In genomic region chr7:9391984-9392383, GRCh38 we compare ENCODE assay signal across 21 cellular contexts.
DNase-seq lines count a peak whose midpoint lies in the region; ATAC-seq and TF ChIP-seq lines count a peak whose summit lies in the region.
"Had no signal": no experiment of that assay in that cellular context is flagged by ENCODE, and none has a peak within 500 bp of the region (broad histone marks: within the 10 kb centered on the region; RNA-seq: fewer than 3 reads in every experiment).

No MANE protein-coding gene starts in this region.

- POLR2A ChIA-PET in HEK293 (lab: Yijun Ruan, JAX): no interaction called here
- POLR2A ChIA-PET in CD4-positive, alpha-beta memory T cell (lab: Charles Lee; ENCODE audit: partially characterized antibody): no interaction called here

- no peak overlapping the region for H3K4me3 Mint-ChIP-seq in CD4-positive, alpha-beta memory T cell
- H3K4me3 Mint-ChIP-seq: B cell; CD4-positive, alpha-beta T cell; CD8-positive, alpha-beta memory T cell had no signal

- intact Hi-C loops in CD4-positive, alpha-beta memory T cell (cut with micrococcal nuclease): no loop called here

- H3K4me3 ChIP-seq in HEK293 (ENCODE audit: low read depth, low read length) (no peak overlapping the region), rectal smooth muscle tissue (ENCODE audit: low read length) (no peak overlapping the region)
- no peak overlapping the region for H3K4me3 ChIP-seq in CD4-positive, alpha-beta memory T cell (ENCODE audit: low read length in 2 of 2)
- H3K4me3 ChIP-seq: BLaER1 treated with 17β-estradiol and CSF1 and Interleukin-3, amounts not matched to agents 10 nM and 100 nM; GM12878 had no signal

- no peaks in the 10 kb centered on the region for H3K36me3 ChIP-seq in HEK293 (ENCODE audit: control insufficient read depth in 2 of 2, insufficient read depth in 1 of 2, low read length in 2 of 2)
- no peaks in the 10 kb centered on the region for H3K36me3 ChIP-seq in rectal smooth muscle tissue (ENCODE audit: control insufficient read depth, insufficient read depth, low read length)
- H3K36me3 ChIP-seq in CD4-positive, alpha-beta memory T cell (ENCODE audit: insufficient read depth, low read length): no peaks in the 10 kb centered on the region
- H3K36me3 ChIP-seq: BLaER1 treated with 17β-estradiol and CSF1 and Interleukin-3, amounts not matched to agents 10 nM and 100 nM had no signal

- no peak overlapping the region for H3K27ac Mint-ChIP-seq in CD4-positive, alpha-beta memory T cell
- H3K27ac Mint-ChIP-seq: B cell; CD4-positive, alpha-beta T cell; CD8-positive, alpha-beta memory T cell had no signal

- H3K27me3 ChIP-seq in rectal smooth muscle tissue (ENCODE audit: control insufficient read depth, insufficient read depth, low read length): no peaks in the 10 kb centered on the region
- no peaks in the 10 kb centered on the region for H3K27me3 ChIP-seq in CD4-positive, alpha-beta memory T cell (ENCODE audit: insufficient read depth, low read length)
- H3K27me3 ChIP-seq: BLaER1 treated with 17β-estradiol and CSF1 and Interleukin-3, amounts not matched to agents 10 nM and 100 nM had no signal

- no peaks in the 10 kb centered on the region for H3K4me1 Mint-ChIP-seq in CD4-positive, alpha-beta memory T cell
- H3K4me1 Mint-ChIP-seq: B cell; CD8-positive, alpha-beta memory T cell had no signal

- DNase-seq in OCI-M1 (lab: John Stamatoyannopoulos, UW): no peak
- no peak for DNase-seq in CD4-positive, alpha-beta memory T cell
- DNase-seq: 8988T; AML-193; CD4-positive, alpha-beta T cell; CD8-positive, alpha-beta memory T cell; COR-L47; DMS 273 treated with DMSO at 0.1 percent for 48 hours; DMS153; DMS53; DMS79; DND-41; EL; GDM1 had no signal

- peaks cover 2 to 27% (median 14%) of the 10 kb centered on the region in 8 donors for H3K9me3 Mint-ChIP-seq in CD4-positive, alpha-beta memory T cell

- H3K36me3 Mint-ChIP-seq in CD4-positive, alpha-beta memory T cell: no peaks in the 10 kb centered on the region
- H3K36me3 Mint-ChIP-seq: CD8-positive, alpha-beta memory T cell had no signal

- H3K9ac ChIP-seq in rectal smooth muscle tissue (ENCODE audit: low read length): no peak overlapping the region
- H3K9ac ChIP-seq: BLaER1 treated with 17β-estradiol and CSF1 and Interleukin-3, amounts not matched to agents 10 nM and 100 nM had no signal

- H3K27me3 Mint-ChIP-seq in CD4-positive, alpha-beta memory T cell: no peaks in the 10 kb centered on the region
- H3K27me3 Mint-ChIP-seq: B cell; CD4-positive, alpha-beta T cell; CD8-positive, alpha-beta memory T cell had no signal

- H3K4me1 ChIP-seq in HEK293 (ENCODE audit: control insufficient read depth, insufficient read depth, low read length): no peaks in the 10 kb centered on the region
- peaks cover 5% of the 10 kb centered on the region for H3K4me1 ChIP-seq in rectal smooth muscle tissue (ENCODE audit: control insufficient read depth, insufficient read depth, low read length)
- H3K4me1 ChIP-seq in CD4-positive, alpha-beta memory T cell (ENCODE audit: insufficient read depth, low read length): no peaks in the 10 kb centered on the region
- H3K4me1 ChIP-seq: BLaER1 treated with 17β-estradiol and CSF1 and Interleukin-3, amounts not matched to agents 10 nM and 100 nM had no signal

- no peak for TF ChIP-seq CTCF in HEK293 (tag by site-specific recombination; IDR thresholded peaks at IDR 0.05)

- no peaks in the 10 kb centered on the region for H3K9me3 ChIP-seq in HEK293 (ENCODE audit: control insufficient read depth, insufficient read depth, low read depth, low read length)
- peaks cover 0 to 11% of the 10 kb centered on the region in 2 donors for H3K9me3 ChIP-seq in CD4-positive, alpha-beta memory T cell (ENCODE audit: control insufficient read depth in 1 of 2, low read length in 2 of 2)

- CTCF ChIA-PET in HEK293 (lab: Yijun Ruan, JAX): no interaction called here
- CTCF ChIA-PET in CD4-positive, alpha-beta memory T cell (lab: Charles Lee; ENCODE audit: partially characterized antibody): no interaction called here

- H3K27ac ChIP-seq in HEK293 (ENCODE audit: extremely low read depth, low read depth, low read length) (no peak overlapping the region), rectal smooth muscle tissue (ENCODE audit: low read depth, low read length) (peak overlapping the region; percentile 45)
- no peak overlapping the region for H3K27ac ChIP-seq in CD4-positive, alpha-beta memory T cell (ENCODE audit: low read depth, low read length)
- H3K27ac ChIP-seq: BLaER1 treated with 17β-estradiol and CSF1 and Interleukin-3, amounts not matched to agents 10 nM and 100 nM; C4-2B had no signal

- ATAC-seq in HG02763 (IDR thresholded peaks at IDR 0.05; ENCODE audit: unreplicated experiment): no peak
- ATAC-seq: GM12878 had no signal

TF ChIP-seq in HEK293, 187 proteins besides CTCF, POLR2A, EP300 and RAD21 (continues in another document):
- peak; percentile 42; the same call in 1 of the 2 replicates for TF ChIP-seq ZNF623 (tag by site-specific recombination; IDR thresholded peaks at IDR 0.05)
- no peak for TF ChIP-seq PRDM1 (tag by site-specific recombination; IDR thresholded peaks at IDR 0.05)
- no peak for TF ChIP-seq ZNF707 (tag by site-specific recombination; IDR thresholded peaks at IDR 0.05)
- no peak for TF ChIP-seq GFI1B (tag by site-specific recombination; IDR thresholded peaks at IDR 0.05)
- TF ChIP-seq SCRT2 (tag by site-specific recombination; IDR thresholded peaks at IDR 0.05): no peak
- no peak for TF ChIP-seq ZNF37A (tag by site-specific recombination; IDR thresholded peaks at IDR 0.05)
- TF ChIP-seq ZXDB (tag by site-specific recombination; IDR thresholded peaks at IDR 0.05): 0 out of 2 replicates have a peak, but pooled peaks have one; percentile 31
- peak; percentile 64 for TF ChIP-seq ZNF426 (tag by site-specific recombination; IDR thresholded peaks at IDR 0.05)
- no peak for TF ChIP-seq SETDB1 (IDR thresholded peaks at IDR 0.05; ENCODE audit: insufficient read length, low read length)
- no peak for TF ChIP-seq ZNF785 (tag by site-specific recombination; IDR thresholded peaks at IDR 0.05)
- no peak for TF ChIP-seq ZNF660 (tag by site-specific recombination; IDR thresholded peaks at IDR 0.05)
- peak; percentile 55; the same call in 1 of the 2 replicates for TF ChIP-seq ZNF518A (tag by site-specific recombination; conservative IDR thresholded peaks at IDR 0.05; ENCODE audit: low read depth)
- TF ChIP-seq ZNF202 (tag by site-specific recombination; IDR thresholded peaks at IDR 0.05; ENCODE audit: borderline replicate concordance): 0 out of 2 replicates have a peak, but pooled peaks have one; percentile 25
- TF ChIP-seq ZNF555 (tag by site-specific recombination; conservative IDR thresholded peaks at IDR 0.05): peak; percentile 53
- TF ChIP-seq ZNF513 (tag by site-specific recombination; IDR thresholded peaks at IDR 0.05): no peak
